8 cellular contexts compared by ENCODE assay signal in the genomic region with DNA sequence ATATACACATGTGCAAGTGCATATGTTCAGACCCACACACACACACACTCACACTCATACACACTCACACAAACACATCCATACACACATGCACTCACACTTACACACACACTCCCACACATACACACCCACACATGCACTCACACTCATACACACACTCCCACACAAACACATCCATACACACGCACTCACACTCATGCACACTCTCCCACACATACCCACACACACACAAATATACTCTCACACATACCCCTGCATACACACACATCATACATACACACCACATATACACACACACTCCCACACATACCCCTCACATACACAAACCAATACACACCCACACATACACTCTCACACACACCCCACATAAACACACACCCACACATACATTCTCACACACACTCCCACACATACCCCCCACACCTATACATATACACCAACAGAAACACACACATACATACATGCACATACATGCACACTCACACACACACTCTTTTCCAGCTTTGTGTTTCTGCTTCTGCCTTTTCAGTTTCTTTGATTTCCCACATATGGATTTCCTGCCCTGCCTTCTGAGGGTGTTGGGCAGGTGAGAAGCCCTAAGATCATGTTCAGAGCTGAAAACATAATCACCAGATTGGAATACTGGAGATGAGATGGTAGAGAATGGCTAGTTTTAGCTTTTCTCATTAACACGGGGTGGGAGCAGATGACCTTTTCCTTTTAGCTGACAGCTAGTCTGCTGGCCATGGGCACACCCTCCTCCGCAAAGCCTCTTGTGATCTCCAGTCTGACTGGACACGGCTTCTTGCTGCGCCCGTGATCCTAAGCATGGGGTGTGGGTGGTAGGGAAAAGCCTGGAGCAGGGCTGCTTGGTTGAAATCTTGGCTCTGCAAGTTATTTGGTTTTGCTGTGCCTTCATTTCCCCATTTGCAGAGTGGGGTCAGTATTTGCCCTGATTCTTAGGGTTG.
DNase-seq lines count a peak whose midpoint lies in the region; ATAC-seq, FAIRE-seq and TF ChIP-seq lines count a peak whose summit lies in the region.

No MANE protein-coding gene starts in this region.

- H3K27ac ChIP-seq in OCI-LY1 (ENCODE audit: low read depth, low read length, poor library complexity, severe bottlenecking) (peak overlapping the region; percentile 21), smooth muscle cell (ENCODE audit: low read depth) (peak overlapping the region; percentile 84)
- H3K27ac ChIP-seq in effector memory CD4-positive, alpha-beta T cell (ENCODE audit: insufficient read depth, low read length, poor library complexity, severe bottlenecking) = peak overlapping the region; percentile 38

- H3K27me3 ChIP-seq in OCI-LY1 (ENCODE audit: insufficient read depth, low read length) = no peaks in the 10 kb centered on the region
- no peaks in the 10 kb centered on the region for H3K27me3 ChIP-seq in effector memory CD4-positive, alpha-beta T cell (replicated peaks; ENCODE audit: control insufficient read depth, insufficient read depth, low read length, poor library complexity, severe bottlenecking)
- H3K27me3 ChIP-seq in smooth muscle cell (ENCODE audit: low read depth) = no peaks in the 10 kb centered on the region

- H3K36me3 ChIP-seq in OCI-LY1 (ENCODE audit: insufficient read depth, low read length) (no peaks in the 10 kb centered on the region), smooth muscle cell (ENCODE audit: low read depth) (no peaks in the 10 kb centered on the region)
- H3K36me3 ChIP-seq in effector memory CD4-positive, alpha-beta T cell (ENCODE audit: control insufficient read depth, insufficient read depth, low read length) = no peaks in the 10 kb centered on the region

- no peak overlapping the region for H3K4me2 ChIP-seq in OCI-LY1 (ENCODE audit: low read length)
- peak overlapping the region; percentile 75 for H3K4me2 ChIP-seq in smooth muscle cell

- H3K9me2 ChIP-seq in OCI-LY1 (ENCODE audit: low read depth, low read length) = no peaks in the 10 kb centered on the region

- no peak for ATAC-seq in GM18517 (IDR thresholded peaks at IDR 0.05; ENCODE audit: unreplicated experiment)
- ATAC-seq in GM21390 (IDR thresholded peaks at IDR 0.05; ENCODE audit: unreplicated experiment) = no peak

- H3K9ac ChIP-seq in OCI-LY1 (ENCODE audit: low read length) (no peak overlapping the region), smooth muscle cell (ENCODE audit: low read depth) (peak overlapping the region; percentile 77)

- H3K79me2 ChIP-seq in OCI-LY1 (ENCODE audit: insufficient read depth, low read length) (no peaks in the 10 kb centered on the region), smooth muscle cell (ENCODE audit: low read depth) (no peaks in the 10 kb centered on the region)

- H3K9me3 ChIP-seq in OCI-LY1 (ENCODE audit: low read length) (no peaks in the 10 kb centered on the region), smooth muscle cell (replicated peaks; ENCODE audit: low read depth) (no peaks in the 10 kb centered on the region)
- no peaks in the 10 kb centered on the region for H3K9me3 ChIP-seq in effector memory CD4-positive, alpha-beta T cell (ENCODE audit: control insufficient read depth, low read length)

- FAIRE-seq in GM12892 (lab: Jason Lieb, UNC) = peak; percentile 89

- H2AFZ ChIP-seq in OCI-LY1 (ENCODE audit: low read length) (no peak overlapping the region), smooth muscle cell (ENCODE audit: low read depth) (no peak overlapping the region)

- DNase-seq in GM12892 (ENCODE audit: insufficient read length) (no peak), smooth muscle cell (lab: John Stamatoyannopoulos, UW; ENCODE audit: unreplicated experiment) (no peak), NCI-H1436 treated with DMSO at 0.1 percent for 48 hours (lab: John Stamatoyannopoulos, UW) (no peak), SKM-1 (lab: John Stamatoyannopoulos, UW; ENCODE audit: unreplicated experiment) (no peak)
- DNase-seq in effector memory CD4-positive, alpha-beta T cell = no peak

- TF ChIP-seq CTCF in OCI-LY1 (IDR thresholded peaks at IDR 0.05; ENCODE audit: low read length) (no peak), smooth muscle cell (IDR thresholded peaks at IDR 0.05; ENCODE audit: borderline replicate concordance, insufficient read depth, poor library complexity, severe bottlenecking) (no peak)

- H4K20me1 ChIP-seq in OCI-LY1 (ENCODE audit: insufficient read depth, low read length) = no peaks in the 10 kb centered on the region
- peaks cover 8% of the 10 kb centered on the region for H4K20me1 ChIP-seq in smooth muscle cell (ENCODE audit: low read depth)

- H3K4me3 ChIP-seq in OCI-LY1 (ENCODE audit: low read depth, low read length, poor library complexity, severe bottlenecking) = no peak overlapping the region
- H3K4me3 ChIP-seq in effector memory CD4-positive, alpha-beta T cell (ENCODE audit: insufficient read depth, low read depth, low read length, poor library complexity, severe bottlenecking) = no peak overlapping the region
- no peak overlapping the region for H3K4me3 ChIP-seq in smooth muscle cell

- no peak for TF ChIP-seq POLR2A in GM12892 (IDR thresholded peaks at IDR 0.05; ENCODE audit: low read depth, low read length)

- WGBS in smooth muscle cell (ENCODE audit: low lambda C conversion rate) = 48% methylated on average over 6 of the region's 6 CpGs

- H3F3A ChIP-seq in OCI-LY1 (ENCODE audit: insufficient read depth, low read length) (no peaks in the 10 kb centered on the region), smooth muscle cell (ENCODE audit: low read depth) (peaks cover 26% of the 10 kb centered on the region)

- peaks cover 39% of the 10 kb centered on the region for H3K4me1 ChIP-seq in OCI-LY1 (ENCODE audit: insufficient read depth, low read length, severe bottlenecking)
- H3K4me1 ChIP-seq in effector memory CD4-positive, alpha-beta T cell (ENCODE audit: control insufficient read depth, insufficient read depth, low read length, poor library complexity, severe bottlenecking) = peaks cover 29% of the 10 kb centered on the region
- H3K4me1 ChIP-seq in smooth muscle cell (ENCODE audit: low read depth) = peaks cover 28% of the 10 kb centered on the region

Comparison
In these comparisons a context has a peak if more than half of its experiments do, and no peak if none do; other contexts are left out.
1. H3K27ac ChIP-seq: peak in every context shown above with its lines; median percentile 84 in smooth muscle cell; 38 in effector memory CD4-positive, alpha-beta T cell; 21 in OCI-LY1.